In the genomic region with DNA sequence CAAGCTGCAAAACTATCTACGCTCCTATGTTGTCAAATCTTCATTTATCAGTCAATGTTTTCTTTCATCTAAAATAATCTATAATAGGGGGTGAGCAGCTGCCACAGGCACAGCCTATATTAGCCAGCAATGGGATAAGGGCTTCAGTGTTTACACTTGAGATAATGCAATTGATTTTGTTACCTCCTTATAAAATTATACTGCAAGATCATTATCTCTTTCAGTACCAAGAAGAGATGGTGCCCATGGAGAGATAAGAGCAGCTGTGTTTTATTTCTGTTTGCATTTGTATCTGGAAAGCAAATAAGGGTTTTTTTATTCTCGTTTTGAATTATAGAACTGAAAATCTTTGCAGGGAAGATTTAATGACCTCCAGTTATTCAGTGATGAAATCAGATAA, we compare ENCODE assay signal across 23 cellular contexts.
DNase-seq lines count a peak whose midpoint lies in the region; TF ChIP-seq lines count a peak whose summit lies in the region.
"Had no signal": no experiment of that assay in that cellular context is flagged by ENCODE, and none has a peak within 500 bp of the region (broad histone marks: within the 10 kb centered on the region; RNA-seq: fewer than 3 reads in every experiment).

No MANE protein-coding gene starts in this region.

- no peak overlapping the region for H2BK15ac ChIP-seq in mesendoderm (replicated peaks; ENCODE audit: low read depth)

- no peaks in the 10 kb centered on the region for H3K36me3 ChIP-seq in mesendoderm (ENCODE audit: control insufficient read depth, insufficient read depth, low read length)
- H3K36me3 ChIP-seq: breast epithelium, suprapubic skin, WERI-Rb-1 had no signal

- H2BK5ac ChIP-seq in mesendoderm (ENCODE audit: low read length), result no peak overlapping the region

- no peak overlapping the region for H3K18ac ChIP-seq in mesendoderm (ENCODE audit: low read length)

- H2BK120ac ChIP-seq in mesendoderm (ENCODE audit: low read depth, low read length), result no peak overlapping the region

- no CpG with 5 or more reads among the region's 2 CpGs for WGBS in mesendoderm (ENCODE audit: extremely low coverage, insufficient coverage, low lambda C conversion rate)

- POLR2A ChIA-PET in GM10248 (lab: Yijun Ruan, JAX), result no interaction called here

- H4K8ac ChIP-seq in mesendoderm (ENCODE audit: low read depth, low read length), result no peak overlapping the region

- no peak overlapping the region for H3K56ac ChIP-seq in mesendoderm (ENCODE audit: low read length)

- H3K27ac ChIP-seq in angular gyrus (ENCODE audit: low read depth, low read length) (peak overlapping the region; percentile 30), mesendoderm (ENCODE audit: low read depth, low read length) (no peak overlapping the region)
- H3K27ac ChIP-seq: BLaER1 treated with 17β-estradiol and CSF1 and Interleukin-3, amounts not matched to agents 10 nM and 100 nM; breast epithelium; coronary artery; gastroesophageal sphincter; suprapubic skin; WERI-Rb-1 had no signal

- no peak overlapping the region for H3K23ac ChIP-seq in mesendoderm (ENCODE audit: low read length)

- CTCF ChIA-PET in GM10248 (lab: Yijun Ruan, JAX), result interaction anchor here (1.1 to 1.8 kb wide), 2 partner anchors 12 to 21 kb away, joined by 3 to 6 read pairs; no protein-coding TSS in a partner anchor

- H4K5ac ChIP-seq in mesendoderm (ENCODE audit: low read length), result no peak overlapping the region

- DNase-seq in DMS79 treated with DMSO at 0.1 percent for 48 hours (lab: John Stamatoyannopoulos, UW) (peak; percentile 16), NCI-H1417 treated with DMSO at 0.1 percent for 48 hours (lab: John Stamatoyannopoulos, UW) (peak; percentile 19), NCI-H526 (lab: John Stamatoyannopoulos, UW) (peak; percentile 58 to 77), GM10248 (ENCODE audit: extremely low spot score) (no peak), mesendoderm (no peak), ACHN (no peak)
- DNase-seq: activated CD4-positive, alpha-beta T cell treated with anti-CD3 and anti-CD28 coated beads, Interleukin-2, amount 10 ng/mL, durations not matched to agents 7 days and 5 days; activated naive CD4-positive, alpha-beta T cell treated with anti-CD3 and anti-CD28 coated beads, Interleukin-2, amount 10 ng/mL, durations not matched to agents 7 days and 5 days; amniotic stem cell; left ventricle myocardium superior; midbrain; natural killer cell; NCI-H187; NCI-H510A; stimulated activated CD4-positive, alpha-beta T cell treated with anti-CD3 and anti-CD28 coated beads, Interleukin-4, amount 100 ng/mL, for 1 hour; stimulated activated naive B cell treated with anti-CD40 and anti-IgM and Interleukin-4, amounts not matched to agents 10 μg/mL and 1 μg/mL and 100 μg/mL, for 72 hours; WERI-Rb-1 had no signal

- no peak overlapping the region for H2AK5ac ChIP-seq in mesendoderm (ENCODE audit: low read length)

- H3K4ac ChIP-seq in mesendoderm (ENCODE audit: low read depth, low read length), result no peak overlapping the region

- H3K79me1 ChIP-seq in mesendoderm (ENCODE audit: low read length), result no peaks in the 10 kb centered on the region

- no peaks in the 10 kb centered on the region for H3K27me3 ChIP-seq in mesendoderm (ENCODE audit: insufficient read depth, low read length, poor library complexity)
- H3K27me3 ChIP-seq: BLaER1 treated with 17β-estradiol and CSF1 and Interleukin-3, amounts not matched to agents 10 nM and 100 nM; breast epithelium; gastroesophageal sphincter; suprapubic skin had no signal

- no peak overlapping the region for H3K9ac ChIP-seq in mesendoderm (ENCODE audit: low read length)
- H3K9ac ChIP-seq: BLaER1 treated with 17β-estradiol and CSF1 and Interleukin-3, amounts not matched to agents 10 nM and 100 nM had no signal

- no peaks in the 10 kb centered on the region for H3K4me1 ChIP-seq in mesendoderm (ENCODE audit: control insufficient read depth, low read depth, low read length)
- H3K4me1 ChIP-seq: BLaER1 treated with 17β-estradiol and CSF1 and Interleukin-3, amounts not matched to agents 10 nM and 100 nM; breast epithelium; gastroesophageal sphincter had no signal

- no peak overlapping the region for H3K4me2 ChIP-seq in mesendoderm (ENCODE audit: low read length)
- H3K4me2 ChIP-seq: BLaER1 treated with 17β-estradiol and CSF1 and Interleukin-3, amounts not matched to agents 10 nM and 100 nM had no signal

- H3K4me3 ChIP-seq in mesendoderm (ENCODE audit: low read length), result no peak overlapping the region
- H3K4me3 ChIP-seq: BLaER1 treated with 17β-estradiol and CSF1 and Interleukin-3, amounts not matched to agents 10 nM and 100 nM; breast epithelium; coronary artery; gastroesophageal sphincter; suprapubic skin had no signal

- no peak for TF ChIP-seq CTCF in GM10248 (IDR thresholded peaks at IDR 0.05; ENCODE audit: control extremely low read depth, extremely low read depth, low read depth, missing control alignments)

- in situ Hi-C loops in ACHN (cut with HindIII; ENCODE audit: low pct_ligation_motif_present, low pct_unique_long_range_greater_than_20kb, low sequenced_read_pairs), result no loop called here

- no peaks in the 10 kb centered on the region for H3K79me2 ChIP-seq in mesendoderm (ENCODE audit: control insufficient read depth, insufficient read depth, low read length)

Comparison
In these comparisons a context has a peak if more than half of its experiments do, and no peak if none do; other contexts are left out.
1. DNase-seq: peak in DMS79 treated with DMSO at 0.1 percent for 48 hours (single experiment), NCI-H1417 treated with DMSO at 0.1 percent for 48 hours (single experiment) and NCI-H526 (2 of 2); none in GM10248 (single experiment), mesendoderm (single experiment) and ACHN (single experiment).